ENCODE assay signal across 1 cellular context in the genomic region with DNA sequence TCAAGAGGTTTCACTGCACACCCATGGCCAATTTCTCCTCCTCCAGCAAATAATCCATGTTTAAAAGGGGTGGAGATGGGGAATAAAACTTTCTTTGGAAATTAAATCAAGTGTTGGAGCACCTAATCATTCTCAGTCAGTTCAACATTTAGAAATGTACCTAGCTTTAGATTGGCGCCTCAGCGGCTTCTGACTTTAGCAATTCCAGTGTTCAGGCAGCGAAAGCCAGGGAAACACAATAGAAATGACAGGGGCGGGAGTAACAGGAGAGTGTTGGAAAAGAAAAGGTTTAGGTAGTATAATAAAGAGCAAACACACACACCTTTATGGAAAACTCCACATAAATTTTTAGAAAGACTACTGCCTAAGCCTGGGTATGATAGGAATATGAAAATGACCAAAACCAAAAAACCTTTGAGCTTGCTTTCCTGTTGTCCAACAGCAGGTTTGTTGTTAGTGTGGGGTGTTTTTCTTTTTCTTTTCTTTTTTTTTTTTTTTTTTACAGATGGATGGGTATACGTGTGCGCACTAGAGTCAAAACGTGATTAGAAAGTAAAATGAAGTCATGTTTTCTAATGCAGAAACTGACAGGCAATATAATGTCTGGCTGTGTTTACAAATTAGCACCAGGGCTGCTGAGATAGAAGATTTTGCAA.
TF ChIP-seq lines count a peak whose summit lies in the region.

No MANE protein-coding gene starts in this region.

TF ChIP-seq in HEK293, 187 proteins besides CTCF, POLR2A, EP300 and RAD21 (continued from another document):
- TF ChIP-seq, protein P1, sequence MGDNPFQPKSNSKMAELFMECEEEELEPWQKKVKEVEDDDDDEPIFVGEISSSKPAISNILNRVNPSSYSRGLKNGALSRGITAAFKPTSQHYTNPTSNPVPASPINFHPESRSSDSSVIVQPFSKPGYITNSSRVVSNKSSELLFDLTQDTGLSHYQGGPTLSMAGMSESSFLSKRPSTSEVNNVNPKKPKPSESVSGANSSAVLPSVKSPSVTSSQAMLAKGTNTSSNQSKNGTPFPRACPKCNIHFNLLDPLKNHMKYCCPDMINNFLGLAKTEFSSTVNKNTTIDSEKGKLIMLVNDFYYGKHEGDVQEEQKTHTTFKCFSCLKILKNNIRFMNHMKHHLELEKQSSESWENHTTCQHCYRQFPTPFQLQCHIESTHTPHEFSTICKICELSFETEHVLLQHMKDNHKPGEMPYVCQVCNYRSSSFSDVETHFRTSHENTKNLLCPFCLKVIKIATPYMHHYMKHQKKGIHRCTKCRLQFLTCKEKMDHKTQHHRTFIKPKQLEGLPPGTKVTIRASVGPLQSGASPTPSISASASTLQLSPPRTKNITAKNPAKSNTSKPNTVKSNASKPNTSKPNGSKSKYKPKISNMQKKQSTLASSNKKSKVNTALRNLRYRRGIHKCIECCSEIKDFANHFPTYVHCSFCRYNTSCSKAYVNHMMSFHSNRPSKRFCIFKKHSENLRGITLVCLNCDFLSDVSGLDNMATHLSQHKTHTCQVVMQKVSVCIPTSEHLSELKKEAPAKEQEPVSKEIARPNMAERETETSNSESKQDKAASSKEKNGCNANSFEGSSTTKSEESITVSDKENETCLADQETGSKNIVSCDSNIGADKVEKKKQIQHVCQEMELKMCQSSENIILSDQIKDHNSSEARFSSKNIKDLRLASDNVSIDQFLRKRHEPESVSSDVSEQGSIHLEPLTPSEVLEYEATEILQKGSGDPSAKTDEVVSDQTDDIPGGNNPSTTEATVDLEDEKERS (tag by site-specific recombination; IDR thresholded peaks at IDR 0.05) = 0 out of 2 replicates have a peak, but pooled peaks have one; percentile 8
- TF ChIP-seq, protein P2, sequence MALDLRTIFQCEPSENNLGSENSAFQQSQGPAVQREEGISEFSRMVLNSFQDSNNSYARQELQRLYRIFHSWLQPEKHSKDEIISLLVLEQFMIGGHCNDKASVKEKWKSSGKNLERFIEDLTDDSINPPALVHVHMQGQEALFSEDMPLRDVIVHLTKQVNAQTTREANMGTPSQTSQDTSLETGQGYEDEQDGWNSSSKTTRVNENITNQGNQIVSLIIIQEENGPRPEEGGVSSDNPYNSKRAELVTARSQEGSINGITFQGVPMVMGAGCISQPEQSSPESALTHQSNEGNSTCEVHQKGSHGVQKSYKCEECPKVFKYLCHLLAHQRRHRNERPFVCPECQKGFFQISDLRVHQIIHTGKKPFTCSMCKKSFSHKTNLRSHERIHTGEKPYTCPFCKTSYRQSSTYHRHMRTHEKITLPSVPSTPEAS (tag by site-specific recombination; IDR thresholded peaks at IDR 0.05) = no peak
- TF ChIP-seq, protein P3, sequence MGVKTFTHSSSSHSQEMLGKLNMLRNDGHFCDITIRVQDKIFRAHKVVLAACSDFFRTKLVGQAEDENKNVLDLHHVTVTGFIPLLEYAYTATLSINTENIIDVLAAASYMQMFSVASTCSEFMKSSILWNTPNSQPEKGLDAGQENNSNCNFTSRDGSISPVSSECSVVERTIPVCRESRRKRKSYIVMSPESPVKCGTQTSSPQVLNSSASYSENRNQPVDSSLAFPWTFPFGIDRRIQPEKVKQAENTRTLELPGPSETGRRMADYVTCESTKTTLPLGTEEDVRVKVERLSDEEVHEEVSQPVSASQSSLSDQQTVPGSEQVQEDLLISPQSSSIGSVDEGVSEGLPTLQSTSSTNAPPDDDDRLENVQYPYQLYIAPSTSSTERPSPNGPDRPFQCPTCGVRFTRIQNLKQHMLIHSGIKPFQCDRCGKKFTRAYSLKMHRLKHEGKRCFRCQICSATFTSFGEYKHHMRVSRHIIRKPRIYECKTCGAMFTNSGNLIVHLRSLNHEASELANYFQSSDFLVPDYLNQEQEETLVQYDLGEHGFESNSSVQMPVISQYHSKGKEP (tag by site-specific recombination; IDR thresholded peaks at IDR 0.05) = no peak
- TF ChIP-seq, protein P4, sequence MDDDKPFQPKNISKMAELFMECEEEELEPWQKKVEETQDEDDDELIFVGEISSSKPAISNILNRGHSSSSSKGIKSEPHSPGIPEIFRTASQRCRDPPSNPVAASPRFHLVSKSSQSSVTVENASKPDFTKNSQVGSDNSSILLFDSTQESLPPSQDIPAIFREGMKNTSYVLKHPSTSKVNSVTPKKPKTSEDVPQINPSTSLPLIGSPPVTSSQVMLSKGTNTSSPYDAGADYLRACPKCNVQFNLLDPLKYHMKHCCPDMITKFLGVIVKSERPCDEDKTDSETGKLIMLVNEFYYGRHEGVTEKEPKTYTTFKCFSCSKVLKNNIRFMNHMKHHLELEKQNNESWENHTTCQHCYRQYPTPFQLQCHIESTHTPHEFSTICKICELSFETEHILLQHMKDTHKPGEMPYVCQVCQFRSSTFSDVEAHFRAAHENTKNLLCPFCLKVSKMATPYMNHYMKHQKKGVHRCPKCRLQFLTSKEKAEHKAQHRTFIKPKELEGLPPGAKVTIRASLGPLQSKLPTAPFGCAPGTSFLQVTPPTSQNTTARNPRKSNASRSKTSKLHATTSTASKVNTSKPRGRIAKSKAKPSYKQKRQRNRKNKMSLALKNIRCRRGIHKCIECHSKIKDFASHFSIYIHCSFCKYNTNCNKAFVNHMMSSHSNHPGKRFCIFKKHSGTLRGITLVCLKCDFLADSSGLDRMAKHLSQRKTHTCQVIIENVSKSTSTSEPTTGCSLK (tag by site-specific recombination; IDR thresholded peaks at IDR 0.05) = no peak
- TF ChIP-seq ZNF521 (tag by site-specific recombination; IDR thresholded peaks at IDR 0.05) (no peak), ZNF560 (tag by site-specific recombination; IDR thresholded peaks at IDR 0.05; ENCODE audit: borderline replicate concordance) (no peak), ZNF133 (tag by site-specific recombination; IDR thresholded peaks at IDR 0.05) (no peak), ZBTB20 (tag by site-specific recombination; IDR thresholded peaks at IDR 0.05) (no peak), ZNF394 (tag by site-specific recombination; IDR thresholded peaks at IDR 0.05; ENCODE audit: borderline replicate concordance) (no peak), GFI1B (tag by site-specific recombination; IDR thresholded peaks at IDR 0.05) (no peak), ZNF423 (tag by site-specific recombination; IDR thresholded peaks at IDR 0.05) (no peak), ZNF629 (tag by site-specific recombination; IDR thresholded peaks at IDR 0.05) (peak; percentile 89; the same call in 1 of the 2 replicates), ZNF266 (tag by site-specific recombination; IDR thresholded peaks at IDR 0.05; ENCODE audit: low read depth) (no peak), ZNF335 (tag by site-specific recombination; conservative IDR thresholded peaks at IDR 0.05) (peak; percentile 54), ZBTB48 (tag by site-specific recombination; IDR thresholded peaks at IDR 0.05) (no peak), SETDB1 (IDR thresholded peaks at IDR 0.05; ENCODE audit: insufficient read length, low read length) (no peak), ZNF48 (tag by site-specific recombination; IDR thresholded peaks at IDR 0.05) (no peak)
- TF ChIP-seq, protein P5, sequence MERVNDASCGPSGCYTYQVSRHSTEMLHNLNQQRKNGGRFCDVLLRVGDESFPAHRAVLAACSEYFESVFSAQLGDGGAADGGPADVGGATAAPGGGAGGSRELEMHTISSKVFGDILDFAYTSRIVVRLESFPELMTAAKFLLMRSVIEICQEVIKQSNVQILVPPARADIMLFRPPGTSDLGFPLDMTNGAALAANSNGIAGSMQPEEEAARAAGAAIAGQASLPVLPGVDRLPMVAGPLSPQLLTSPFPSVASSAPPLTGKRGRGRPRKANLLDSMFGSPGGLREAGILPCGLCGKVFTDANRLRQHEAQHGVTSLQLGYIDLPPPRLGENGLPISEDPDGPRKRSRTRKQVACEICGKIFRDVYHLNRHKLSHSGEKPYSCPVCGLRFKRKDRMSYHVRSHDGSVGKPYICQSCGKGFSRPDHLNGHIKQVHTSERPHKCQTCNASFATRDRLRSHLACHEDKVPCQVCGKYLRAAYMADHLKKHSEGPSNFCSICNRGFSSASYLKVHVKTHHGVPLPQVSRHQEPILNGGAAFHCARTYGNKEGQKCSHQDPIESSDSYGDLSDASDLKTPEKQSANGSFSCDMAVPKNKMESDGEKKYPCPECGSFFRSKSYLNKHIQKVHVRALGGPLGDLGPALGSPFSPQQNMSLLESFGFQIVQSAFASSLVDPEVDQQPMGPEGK (tag by site-specific recombination; IDR thresholded peaks at IDR 0.05) = no peak
- TF ChIP-seq, protein P6, sequence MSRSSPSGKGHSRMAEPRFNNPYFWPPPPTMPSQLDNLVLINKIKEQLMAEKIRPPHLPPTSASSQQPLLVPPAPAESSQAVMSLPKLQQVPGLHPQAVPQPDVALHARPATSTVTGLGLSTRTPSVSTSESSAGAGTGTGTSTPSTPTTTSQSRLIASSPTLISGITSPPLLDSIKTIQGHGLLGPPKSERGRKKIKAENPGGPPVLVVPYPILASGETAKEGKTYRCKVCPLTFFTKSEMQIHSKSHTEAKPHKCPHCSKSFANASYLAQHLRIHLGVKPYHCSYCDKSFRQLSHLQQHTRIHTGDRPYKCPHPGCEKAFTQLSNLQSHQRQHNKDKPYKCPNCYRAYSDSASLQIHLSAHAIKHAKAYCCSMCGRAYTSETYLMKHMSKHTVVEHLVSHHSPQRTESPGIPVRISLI (tag by site-specific recombination; IDR thresholded peaks at IDR 0.05) = peak; percentile 93
- TF ChIP-seq, protein P7, sequence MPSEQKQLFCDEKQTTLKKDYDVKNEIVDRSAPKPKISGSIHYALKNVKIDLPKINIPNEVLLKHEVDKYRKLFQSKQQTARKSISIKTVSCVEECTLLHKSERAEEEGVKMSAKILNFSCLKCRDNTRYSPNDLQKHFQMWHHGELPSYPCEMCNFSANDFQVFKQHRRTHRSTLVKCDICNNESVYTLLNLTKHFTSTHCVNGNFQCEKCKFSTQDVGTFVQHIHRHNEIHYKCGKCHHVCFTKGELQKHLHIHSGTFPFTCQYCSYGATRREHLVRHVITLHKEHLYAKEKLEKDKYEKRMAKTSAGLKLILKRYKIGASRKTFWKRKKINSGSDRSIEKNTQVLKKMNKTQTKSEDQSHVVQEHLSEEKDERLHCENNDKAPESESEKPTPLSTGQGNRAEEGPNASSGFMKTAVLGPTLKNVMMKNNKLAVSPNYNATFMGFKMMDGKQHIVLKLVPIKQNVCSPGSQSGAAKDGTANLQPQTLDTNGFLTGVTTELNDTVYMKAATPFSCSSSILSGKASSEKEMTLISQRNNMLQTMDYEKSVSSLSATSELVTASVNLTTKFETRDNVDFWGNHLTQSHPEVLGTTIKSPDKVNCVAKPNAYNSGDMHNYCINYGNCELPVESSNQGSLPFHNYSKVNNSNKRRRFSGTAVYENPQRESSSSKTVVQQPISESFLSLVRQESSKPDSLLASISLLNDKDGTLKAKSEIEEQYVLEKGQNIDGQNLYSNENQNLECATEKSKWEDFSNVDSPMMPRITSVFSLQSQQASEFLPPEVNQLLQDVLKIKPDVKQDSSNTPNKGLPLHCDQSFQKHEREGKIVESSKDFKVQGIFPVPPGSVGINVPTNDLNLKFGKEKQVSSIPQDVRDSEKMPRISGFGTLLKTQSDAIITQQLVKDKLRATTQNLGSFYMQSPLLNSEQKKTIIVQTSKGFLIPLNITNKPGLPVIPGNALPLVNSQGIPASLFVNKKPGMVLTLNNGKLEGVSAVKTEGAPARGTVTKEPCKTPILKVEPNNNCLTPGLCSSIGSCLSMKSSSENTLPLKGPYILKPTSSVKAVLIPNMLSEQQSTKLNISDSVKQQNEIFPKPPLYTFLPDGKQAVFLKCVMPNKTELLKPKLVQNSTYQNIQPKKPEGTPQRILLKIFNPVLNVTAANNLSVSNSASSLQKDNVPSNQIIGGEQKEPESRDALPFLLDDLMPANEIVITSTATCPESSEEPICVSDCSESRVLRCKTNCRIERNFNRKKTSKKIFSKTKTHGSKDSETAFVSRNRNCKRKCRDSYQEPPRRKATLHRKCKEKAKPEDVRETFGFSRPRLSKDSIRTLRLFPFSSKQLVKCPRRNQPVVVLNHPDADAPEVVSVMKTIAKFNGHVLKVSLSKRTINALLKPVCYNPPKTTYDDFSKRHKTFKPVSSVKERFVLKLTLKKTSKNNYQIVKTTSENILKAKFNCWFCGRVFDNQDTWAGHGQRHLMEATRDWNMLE (tag by site-specific recombination; conservative IDR thresholded peaks at IDR 0.05; ENCODE audit: low read depth) = no peak
